In the genomic region with DNA sequence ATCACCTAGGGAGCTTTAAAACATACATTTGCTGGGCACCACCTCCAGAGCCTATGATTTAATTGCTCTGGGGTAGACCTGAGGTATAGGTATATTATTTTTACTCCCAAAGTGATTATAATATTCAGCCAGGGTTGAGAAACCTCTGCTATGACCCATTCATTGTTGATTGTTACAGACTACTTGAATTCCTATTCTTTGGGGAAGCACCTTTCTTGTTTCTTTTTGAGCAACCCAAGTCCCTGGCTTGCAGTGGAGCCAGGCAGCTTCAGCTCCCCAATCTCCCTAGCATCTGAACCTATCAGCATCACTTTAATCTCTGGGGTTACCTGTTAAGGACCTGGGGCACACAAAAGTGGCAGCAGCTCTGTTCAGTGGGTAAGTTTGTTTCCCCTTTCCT, we compare ENCODE assay signal across 1 cellular context.
TF ChIP-seq lines count a peak whose summit lies in the region.

No MANE protein-coding gene starts in this region.

TF ChIP-seq in H1, 55 proteins besides CTCF, POLR2A, EP300 and RAD21 (continued from another document):
- TF ChIP-seq, protein P1, sequence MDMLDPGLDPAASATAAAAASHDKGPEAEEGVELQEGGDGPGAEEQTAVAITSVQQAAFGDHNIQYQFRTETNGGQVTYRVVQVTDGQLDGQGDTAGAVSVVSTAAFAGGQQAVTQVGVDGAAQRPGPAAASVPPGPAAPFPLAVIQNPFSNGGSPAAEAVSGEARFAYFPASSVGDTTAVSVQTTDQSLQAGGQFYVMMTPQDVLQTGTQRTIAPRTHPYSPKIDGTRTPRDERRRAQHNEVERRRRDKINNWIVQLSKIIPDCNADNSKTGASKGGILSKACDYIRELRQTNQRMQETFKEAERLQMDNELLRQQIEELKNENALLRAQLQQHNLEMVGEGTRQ (IDR thresholded peaks at IDR 0.05; ENCODE audit: low read length) = no peak
- TF ChIP-seq RXRA (IDR thresholded peaks at IDR 0.05; ENCODE audit: insufficient read depth, low read depth, low read length) (no peak), SP2 (IDR thresholded peaks at IDR 0.05; ENCODE audit: low read length) (no peak), BACH1 (IDR thresholded peaks at IDR 0.05; ENCODE audit: low read length) (no peak), POLR2AphosphoS5 (IDR thresholded peaks at IDR 0.05; ENCODE audit: low read depth, low read length) (no peak), RBBP5 (IDR thresholded peaks at IDR 0.05; ENCODE audit: borderline replicate concordance, low read depth, low read length) (no peak), CEBPB (IDR thresholded peaks at IDR 0.05; ENCODE audit: low read depth, low read length) (no peak), JUN (IDR thresholded peaks at IDR 0.05; ENCODE audit: low read depth, low read length) (no peak), E2F6 (IDR thresholded peaks at IDR 0.05) (no peak), SIRT6 (IDR thresholded peaks at IDR 0.05; ENCODE audit: low read length) (no peak), GABPA (IDR thresholded peaks at IDR 0.05; ENCODE audit: borderline replicate concordance, insufficient read depth, low read length) (no peak), ZNF274 (IDR thresholded peaks at IDR 0.05; ENCODE audit: borderline replicate concordance, extremely low read depth, low read length) (no peak), HDAC2 (IDR thresholded peaks at IDR 0.05; ENCODE audit: borderline replicate concordance in 1 of 2, low read depth in 2 of 2, low read length in 2 of 2) (no peak), SP1 (IDR thresholded peaks at IDR 0.05; ENCODE audit: low read depth, low read length) (no peak)
- TF ChIP-seq, protein P2, sequence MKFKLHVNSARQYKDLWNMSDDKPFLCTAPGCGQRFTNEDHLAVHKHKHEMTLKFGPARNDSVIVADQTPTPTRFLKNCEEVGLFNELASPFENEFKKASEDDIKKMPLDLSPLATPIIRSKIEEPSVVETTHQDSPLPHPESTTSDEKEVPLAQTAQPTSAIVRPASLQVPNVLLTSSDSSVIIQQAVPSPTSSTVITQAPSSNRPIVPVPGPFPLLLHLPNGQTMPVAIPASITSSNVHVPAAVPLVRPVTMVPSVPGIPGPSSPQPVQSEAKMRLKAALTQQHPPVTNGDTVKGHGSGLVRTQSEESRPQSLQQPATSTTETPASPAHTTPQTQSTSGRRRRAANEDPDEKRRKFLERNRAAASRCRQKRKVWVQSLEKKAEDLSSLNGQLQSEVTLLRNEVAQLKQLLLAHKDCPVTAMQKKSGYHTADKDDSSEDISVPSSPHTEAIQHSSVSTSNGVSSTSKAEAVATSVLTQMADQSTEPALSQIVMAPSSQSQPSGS (IDR thresholded peaks at IDR 0.05; ENCODE audit: low read length) = no peak
